ENCODE assay signal across 8 cellular contexts in the genomic region with DNA sequence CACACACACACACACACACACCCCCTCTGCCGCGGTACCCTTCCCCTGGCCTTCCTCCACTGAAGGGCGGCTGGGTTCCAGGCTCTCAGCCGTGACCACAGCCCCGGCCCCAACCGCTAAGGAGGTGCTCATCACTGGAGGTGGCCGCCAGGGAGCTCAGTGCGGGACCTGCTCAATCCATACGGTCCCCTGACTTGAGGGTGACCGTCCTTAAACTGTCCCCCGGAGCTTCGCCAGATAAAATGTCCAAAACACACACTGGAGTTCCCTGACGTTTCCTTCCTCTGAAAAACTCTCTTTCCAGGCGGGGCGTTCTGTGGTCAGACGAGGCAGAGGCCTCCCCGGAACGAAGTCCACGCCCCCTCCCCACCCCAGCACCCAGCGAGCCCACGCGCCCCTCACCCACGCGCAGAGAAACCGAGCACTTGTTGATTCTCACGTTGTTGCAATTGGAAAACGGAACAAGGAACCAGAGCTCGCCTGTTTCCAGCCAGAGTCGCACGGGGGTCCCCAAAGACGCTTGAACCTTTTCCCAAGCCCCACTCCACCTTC. TPM values are rescaled to one million over a fixed set of nuclear protein-coding genes. Genes with fewer than 3 reads are reported as not detected.
A peak's percentile ranks its signal among the peaks of the same experiment; 100 is the strongest.
DNase-seq lines count a peak whose midpoint lies in the region; ATAC-seq and TF ChIP-seq lines count a peak whose summit lies in the region.

No MANE protein-coding gene starts in this region.

- H3K36me3 ChIP-seq in CD8-positive, alpha-beta memory T cell (ENCODE audit: insufficient read depth, low read length): no peaks in the 10 kb centered on the region
- H3K36me3 ChIP-seq in HUES48 (ENCODE audit: control insufficient read depth, insufficient read depth, low read length): no peaks in the 10 kb centered on the region

- no peaks in the 10 kb centered on the region for H3K27me3 ChIP-seq in CD8-positive, alpha-beta memory T cell (ENCODE audit: insufficient read depth, low read length, poor library complexity, severe bottlenecking)
- peaks cover 42% of the 10 kb centered on the region for H3K27me3 ChIP-seq in HUES48 (ENCODE audit: control insufficient read depth, insufficient read depth, low read length)

- H3K4me3 Mint-ChIP-seq in CD8-positive, alpha-beta memory T cell: peak overlapping the region; percentile 97 to 100 (median 98)
- peak overlapping the region; percentile 88 to 98 (median 96) for H3K4me3 Mint-ChIP-seq in naive B cell
- peak overlapping the region; percentile 90 for H3K4me3 Mint-ChIP-seq in type B pancreatic cell

- peaks cover 0 to 3% of the 10 kb centered on the region in 2 donors for H3K27me3 Mint-ChIP-seq in CD8-positive, alpha-beta memory T cell
- H3K27me3 Mint-ChIP-seq in naive B cell: no peaks in the 10 kb centered on the region
- peaks cover 52% of the 10 kb centered on the region for H3K27me3 Mint-ChIP-seq in type B pancreatic cell

- peak in 1 of 5 donors; percentile 59 for DNase-seq in CD8-positive, alpha-beta memory T cell
- peak; percentile 53 to 59 for DNase-seq in activated CD4-positive, alpha-beta T cell treated with anti-CD3 and anti-CD28 coated beads, Interleukin-2, amount 50 U/mL, for 48 hours
- peak; percentile 70 to 73 for DNase-seq in erythroblast (lab: John Stamatoyannopoulos, UW)
- peak; percentile 44 for DNase-seq in naive B cell
- DNase-seq in type B pancreatic cell (ENCODE audit: extremely low spot score, unreplicated experiment): peak; percentile 50
- DNase-seq in putamen (ENCODE audit: low spot score): no peak
- DNase-seq in Ammon's horn (ENCODE audit: low spot score): no peak

- no peak for TF ChIP-seq POLR2A in erythroblast (IDR thresholded peaks at IDR 0.05; ENCODE audit: low read length)

- peaks cover 63 to 66% (median 63%) of the 10 kb centered on the region in 3 donors for H3K4me1 Mint-ChIP-seq in CD8-positive, alpha-beta memory T cell
- H3K4me1 Mint-ChIP-seq in naive B cell: peaks cover 55 to 68% (median 66%) of the 10 kb centered on the region in 3 donors
- H3K4me1 Mint-ChIP-seq in type B pancreatic cell (ENCODE audit: unreplicated experiment): peaks cover 27% of the 10 kb centered on the region

- no peaks in the 10 kb centered on the region for H3K9me3 ChIP-seq in CD8-positive, alpha-beta memory T cell (ENCODE audit: low read length)
- no peaks in the 10 kb centered on the region for H3K9me3 ChIP-seq in HUES48 (ENCODE audit: control insufficient read depth, insufficient read depth, low read length)

- POLR2A ChIA-PET in CD8-positive, alpha-beta memory T cell (lab: Charles Lee): interaction anchor here (0.7 to 4.5 kb wide), 13 partner anchors 9 to 69 kb away, joined by 3 to 30 read pairs (median 4); no protein-coding TSS in a partner anchor

- H3K27ac ChIP-seq in CD8-positive, alpha-beta memory T cell (ENCODE audit: low read depth, low read length): peak overlapping the region; percentile 71
- no peak overlapping the region for H3K27ac ChIP-seq in HUES48 (ENCODE audit: low read depth, low read length)

- H3K4me1 ChIP-seq in CD8-positive, alpha-beta memory T cell (ENCODE audit: insufficient read depth, low read length): peaks cover 57% of the 10 kb centered on the region
- peaks cover 10% of the 10 kb centered on the region; the same call in 1 of the 2 replicates for H3K4me1 ChIP-seq in HUES48 (ENCODE audit: control insufficient read depth, insufficient read depth, low read length)

- H3K4me3 ChIP-seq in CD8-positive, alpha-beta memory T cell (ENCODE audit: low read length): peak overlapping the region; percentile 75
- peak overlapping the region; percentile 70 for H3K4me3 ChIP-seq in HUES48 (ENCODE audit: low read depth, low read length)

- H3K9ac ChIP-seq in HUES48 (ENCODE audit: low read depth, low read length): no peak overlapping the region

- no peaks in the 10 kb centered on the region for H3K9me3 Mint-ChIP-seq in CD8-positive, alpha-beta memory T cell
- no peaks in the 10 kb centered on the region for H3K9me3 Mint-ChIP-seq in naive B cell
- H3K9me3 Mint-ChIP-seq in type B pancreatic cell: no peaks in the 10 kb centered on the region

- TF ChIP-seq CTCF in type B pancreatic cell (conservative IDR thresholded peaks at IDR 0.05): no peak

- peak in 1 of 2 donors; percentile 6 for ATAC-seq in naive B cell (ENCODE audit: low read depth in 2 of 2)

- CTCF ChIA-PET in CD8-positive, alpha-beta memory T cell (lab: Charles Lee): interaction anchor here (1.0 to 3.4 kb wide), 11 partner anchors 9 to 131 kb away, joined by 3 to 19 read pairs (median 5); no protein-coding TSS in a partner anchor

- peaks cover 0 to 36% (median 7%) of the 10 kb centered on the region in 3 donors for H3K36me3 Mint-ChIP-seq in CD8-positive, alpha-beta memory T cell
- H3K36me3 Mint-ChIP-seq in naive B cell: no peaks in the 10 kb centered on the region
- peaks cover 8% of the 10 kb centered on the region for H3K36me3 Mint-ChIP-seq in type B pancreatic cell

- peak overlapping the region; percentile 82 to 98 (median 96) for H3K27ac Mint-ChIP-seq in CD8-positive, alpha-beta memory T cell
- peak overlapping the region; percentile 85 to 99 (median 98) for H3K27ac Mint-ChIP-seq in naive B cell
- peak overlapping the region; percentile 86 for H3K27ac Mint-ChIP-seq in type B pancreatic cell

RNA-seq across cellular contexts. Expression of a gene that starts 1.4 kb away (rescaled TPM):
- total RNA-seq in CD8-positive, alpha-beta memory T cell: 10 to 100 TPM; 59.5 to 60.0 TPM
- 196 TPM for polyA plus RNA-seq in CD8-positive, alpha-beta memory T cell
- polyA plus RNA-seq in naive B cell (ENCODE audit: low read depth in 6 of 6): 10 to 100 TPM; 35.4 to 69.2 (median 66.6) TPM
- total RNA-seq in type B pancreatic cell (ENCODE audit: low replicate concordance): 14.5 and 34.0 TPM in 2 replicates

Comparison
In these comparisons a context has a peak if more than half of its experiments do, and no peak if none do; other contexts are left out.
1. DNase-seq: peak in activated CD4-positive, alpha-beta T cell treated with anti-CD3 and anti-CD28 coated beads, Interleukin-2, amount 50 U/mL, for 48 hours (2 of 2), erythroblast (2 of 2), naive B cell (single experiment) and type B pancreatic cell (single experiment); none in putamen (single experiment) and Ammon's horn (single experiment).
2. Peak in every context shown above with its lines, with median percentiles within 50 percentile points of each other: H3K27ac Mint-ChIP-seq and H3K4me3 Mint-ChIP-seq.